In genomic region chr20:45946149-45946970, GRCh38 we compare ENCODE assay signal across 8 cellular contexts. TPM values are rescaled to one million over a fixed set of nuclear protein-coding genes. Genes with fewer than 3 reads are reported as not detected.
A peak's percentile ranks its signal among the peaks of the same experiment; 100 is the strongest.
DNase-seq lines count a peak whose midpoint lies in the region; TF ChIP-seq lines count a peak whose summit lies in the region.

No MANE protein-coding gene starts in this region.

- peak; percentile 71 for DNase-seq in EH (ENCODE audit: low read depth)
- DNase-seq in SIG-M5 treated with dmso at 0.1 percent for 504 hours (lab: John Stamatoyannopoulos, UW; ENCODE audit: unreplicated experiment): peak; percentile 99
- no peak for DNase-seq in dorsolateral prefrontal cortex
- DNase-seq in renal cortical epithelial cell (ENCODE audit: low read depth): peak; percentile 72
- no peak for DNase-seq in DMS79 treated with DMSO at 0.1 percent for 48 hours (lab: John Stamatoyannopoulos, UW)
- DNase-seq in putamen (ENCODE audit: low spot score): no peak
- no peak for DNase-seq in stimulated activated CD4-positive, alpha-beta T cell treated with anti-CD3 and anti-CD28 coated beads, Interleukin-1b, Interleukin-23, amount 100 ng/mL, for 48 hours
- DNase-seq in DMS79 (lab: John Stamatoyannopoulos, UW): no peak

- no peak for TF ChIP-seq CTCF in dorsolateral prefrontal cortex (IDR thresholded peaks at IDR 0.05 in 54 of 56, conservative IDR thresholded peaks at IDR 0.05 in 2 of 56; ENCODE audit: low read depth in 1 of 56, partially characterized antibody in 56 of 56)

- intact Hi-C loops in dorsolateral prefrontal cortex (cut with DNase I): no loop called here

- H3K27me3 ChIP-seq in dorsolateral prefrontal cortex: no peaks in the 10 kb centered on the region

- H3K27ac ChIP-seq in dorsolateral prefrontal cortex: peak overlapping the region in 40 of 59 donors; percentile 2 to 87 (median 50)

- H3K4me3 ChIP-seq in dorsolateral prefrontal cortex: no peak overlapping the region

RNA-seq across cellular contexts. Expression of gene PCIF1, which starts 11.9 kb away (rescaled TPM):
- total RNA-seq in dorsolateral prefrontal cortex (10 to 100 TPM; 20.4 to 44.7 (median 32.2) TPM), renal cortical epithelial cell (7.1 and 19.4 TPM in 2 replicates)

RNA-seq across cellular contexts. Expression of gene ZNF335, which starts 25.6 kb away (rescaled TPM):
- 10 to 100 TPM; 20.9 to 40.0 (median 26.7) TPM for total RNA-seq in dorsolateral prefrontal cortex
- total RNA-seq in renal cortical epithelial cell: 11.1 and 16.1 TPM in 2 replicates

RNA-seq across cellular contexts. Expression of gene PLTP, which starts 34.4 kb away (rescaled TPM):
- total RNA-seq in dorsolateral prefrontal cortex (100 to 1,000 TPM in 9 of 120 experiments, 10 to 100 TPM in 111; 26.9 to 232 (median 59.4) TPM), renal cortical epithelial cell (10.4 and 32.1 TPM in 2 replicates)

RNA-seq across cellular contexts. Expression of gene CTSA, which starts 55.2 kb away (rescaled TPM):
- 100 to 1,000 TPM in 102 of 120 experiments, 10 to 100 TPM in 18; 72.5 to 172 (median 116) TPM for total RNA-seq in dorsolateral prefrontal cortex
- 20.7 and 64.2 TPM in 2 replicates for total RNA-seq in renal cortical epithelial cell

RNA-seq across cellular contexts. Expression of gene NEURL2, which starts 55.4 kb away (rescaled TPM):
- total RNA-seq in dorsolateral prefrontal cortex: 10 to 100 TPM in 6 of 120 experiments, 1 to 10 TPM in 114; 3.3 to 19.6 (median 7.1) TPM
- 3.0 and 3.3 TPM in 2 replicates for total RNA-seq in renal cortical epithelial cell

Comparison
In these comparisons a context has a peak if more than half of its experiments do, and no peak if none do; other contexts are left out.
1. DNase-seq: peak in EH (single experiment), SIG-M5 treated with dmso at 0.1 percent for 504 hours (single experiment) and renal cortical epithelial cell (single experiment); none in dorsolateral prefrontal cortex (0 of 10), DMS79 treated with DMSO at 0.1 percent for 48 hours (single experiment), putamen (single experiment), stimulated activated CD4-positive, alpha-beta T cell treated with anti-CD3 and anti-CD28 coated beads, Interleukin-1b, Interleukin-23, amount 100 ng/mL, for 48 hours (single experiment) and DMS79 (single experiment).